In genomic region chr13:51590231-51590630, GRCh38 we compare ENCODE assay signal across 14 cellular contexts. TPM values are rescaled to one million over a fixed set of nuclear protein-coding genes. Genes with fewer than 3 reads are reported as not detected.
A peak's percentile ranks its signal among the peaks of the same experiment; 100 is the strongest.
DNase-seq lines count a peak whose midpoint lies in the region; ATAC-seq, FAIRE-seq and TF ChIP-seq lines count a peak whose summit lies in the region.
"Had no signal": no experiment of that assay in that cellular context is flagged by ENCODE, and none has a peak within 500 bp of the region (broad histone marks: within the 10 kb centered on the region; RNA-seq: fewer than 3 reads in every experiment).

No MANE protein-coding gene starts in this region.

- H2BK15ac ChIP-seq in mesenchymal stem cell (ENCODE audit: low read depth, poor library complexity, severe bottlenecking): no peak overlapping the region

- no peak overlapping the region for H2BK12ac ChIP-seq in mesenchymal stem cell (ENCODE audit: low read length in 2 of 2)

- no peak overlapping the region for H3K14ac ChIP-seq in mesenchymal stem cell (ENCODE audit: low read length in 2 of 2)

- no TSS peak for BruUV-seq in K562 (replicated peaks; lab: Mats Ljungman, UMichigan)

- H3K9ac ChIP-seq in K562 (ENCODE audit: insufficient read depth in 1 of 2, low read depth in 2 of 2, low read length in 2 of 2) (no peak overlapping the region), mesenchymal stem cell (ENCODE audit: low read length) (peak overlapping the region; percentile 72)

- no peak for TF ChIP-seq POLR2A in K562 (conservative IDR thresholded peaks at IDR 0.05)
- no peak for TF ChIP-seq POLR2A in transverse colon (IDR thresholded peaks at IDR 0.05)

- no peak overlapping the region for H3K4me2 ChIP-seq in K562 (ENCODE audit: insufficient read depth, low read length)
- H3K4me2 ChIP-seq in mesenchymal stem cell (ENCODE audit: low read length, poor library complexity, severe bottlenecking): no peak overlapping the region

- no peak overlapping the region for H4K8ac ChIP-seq in mesenchymal stem cell (ENCODE audit: low read length)

- H3K4ac ChIP-seq in mesenchymal stem cell (ENCODE audit: low read depth in 1 of 2, low read length in 2 of 2): no peak overlapping the region

- in situ Hi-C loops in K562 (cut with MboI): no loop called here
- in situ Hi-C loops in transverse colon (cut with MboI; ENCODE audit: low pct_ligation_motif_present in 1 of 4, low pct_unique_long_range_greater_than_20kb in 1 of 4, low sequenced_read_pairs in 3 of 4): loop anchor here in 1 of 4 donors (25.0 kb wide), 1 partner anchor 197 kb away; no protein-coding TSS in a partner anchor

- H3K36me3 ChIP-seq in cardiac muscle cell (no peaks in the 10 kb centered on the region), K562 (ENCODE audit: control insufficient read depth, insufficient read depth, low read length) (no peaks in the 10 kb centered on the region), mesenchymal stem cell (ENCODE audit: control insufficient read depth in 1 of 2, insufficient read depth in 2 of 2, low read depth in 1 of 2, low read length in 2 of 2) (no peaks in the 10 kb centered on the region), transverse colon (no peaks in the 10 kb centered on the region)

- H3K27ac ChIP-seq in cardiac muscle cell (peak overlapping the region; percentile 63), K562 (ENCODE audit: extremely low read depth, low read depth, low read length) (peak overlapping the region; percentile 72; the same call in 1 of the 3 replicates), mesenchymal stem cell (ENCODE audit: low read length, poor library complexity, severe bottlenecking) (peak overlapping the region; percentile 47), transverse colon (peak overlapping the region in 3 of 4 donors; percentile 13 to 30 (median 27))
- H3K27ac ChIP-seq: HL-60 had no signal

- no peak for ATAC-seq in Right ventricle myocardium superior (ENCODE audit: poor library complexity)
- ATAC-seq in K562: no peak
- ATAC-seq: activated CD8-positive, alpha-beta T cell treated with anti-CD3 and anti-CD28 coated beads, Interleukin-2, amount 10 ng/mL, durations not matched to agents 7 days and 5 days; stimulated activated naive CD8-positive, alpha-beta T cell treated with anti-CD3 and anti-CD28 coated beads, Interleukin-15, Interleukin-2, amounts not matched to agents 100 U/mL and 50 U/mL, for 24 hours had no signal

- intact Hi-C loops in Right ventricle myocardium superior (cut with DNase I): no loop called here
- intact Hi-C loops in K562 (cut with micrococcal nuclease): loop anchor here (2.0 kb wide), 1 partner anchor 139 kb away; no protein-coding TSS in a partner anchor
- intact Hi-C loops in transverse colon (cut with DNase I; ENCODE audit: low total_unique reads): no loop called here

- H2BK120ac ChIP-seq in mesenchymal stem cell (ENCODE audit: low read depth, low read length): no peak overlapping the region

- POLR2A ChIA-PET in K562 (lab: Yijun Ruan, JAX): interaction anchor here (1.2 to 1.4 kb wide), 3 partner anchors 19 to 137 kb away, joined by 3 read pairs; partner anchors contain the start of gene INTS6

- no peaks in the 10 kb centered on the region for H3K9me1 ChIP-seq in K562 (ENCODE audit: control insufficient read depth, insufficient read depth, low read length)

- FAIRE-seq in K562 (lab: Jason Lieb, UNC): no peak

- CTCF ChIA-PET in K562 (lab: Yijun Ruan, JAX; ENCODE audit: low intra/inter-chr PET ratio): no interaction called here

- H3K18ac ChIP-seq in mesenchymal stem cell (ENCODE audit: low read depth in 1 of 2, low read length in 2 of 2): no peak overlapping the region

- H3K79me1 ChIP-seq in mesenchymal stem cell (replicated peaks; ENCODE audit: low read length, poor library complexity, severe bottlenecking): no peaks in the 10 kb centered on the region

- H4K91ac ChIP-seq in mesenchymal stem cell (ENCODE audit: low read length): no peak overlapping the region

- H3K9me3 ChIP-seq in cardiac muscle cell (ENCODE audit: low read depth) (no peaks in the 10 kb centered on the region), K562 (replicated peaks; ENCODE audit: control insufficient read depth, insufficient read depth, low read depth, low read length) (no peaks in the 10 kb centered on the region), mesenchymal stem cell (ENCODE audit: control insufficient read depth, low read length) (no peaks in the 10 kb centered on the region), transverse colon (no peaks in the 10 kb centered on the region)

- no peaks in the 10 kb centered on the region for H4K20me1 ChIP-seq in K562 (replicated peaks; ENCODE audit: control insufficient read depth, insufficient read depth, low read length)

- H3K79me2 ChIP-seq in K562 (ENCODE audit: control insufficient read depth, insufficient read depth, low read length): peaks cover 67% of the 10 kb centered on the region

- no peak overlapping the region for H2BK5ac ChIP-seq in mesenchymal stem cell (ENCODE audit: low read depth, low read length, poor library complexity, severe bottlenecking)

- TF ChIP-seq CTCF in cardiac muscle cell (IDR thresholded peaks at IDR 0.05; ENCODE audit: low read depth, low read length) (no peak), K562 (IDR thresholded peaks at IDR 0.05 in 2 of 3, conservative IDR thresholded peaks at IDR 0.05 in 1 of 3; ENCODE audit: insufficient read depth in 2 of 3, low read depth in 1 of 3, low read length in 3 of 3) (no peak), transverse colon (IDR thresholded peaks at IDR 0.05) (no peak)

- peaks cover 57% of the 10 kb centered on the region for H3K4me1 ChIP-seq in cardiac muscle cell (ENCODE audit: low read depth)
- H3K4me1 ChIP-seq in K562 (replicated peaks in 1 of 2; ENCODE audit: control insufficient read depth in 2 of 2, insufficient read depth in 2 of 2, low read length in 2 of 2): peaks cover 0 to 49% of the 10 kb centered on the region in 2 experiments; a peak in 4 of 5 replicates
- peaks cover 1% of the 10 kb centered on the region for H3K4me1 ChIP-seq in mesenchymal stem cell (ENCODE audit: control insufficient read depth, insufficient read depth, low read depth, low read length)
- H3K4me1 ChIP-seq in transverse colon: peaks cover 0 to 46% (median 8%) of the 10 kb centered on the region in 4 donors

- no peak overlapping the region for H2AK5ac ChIP-seq in mesenchymal stem cell (ENCODE audit: low read length, severe bottlenecking)

- no peaks in the 10 kb centered on the region for H3K27me3 ChIP-seq in cardiac muscle cell
- no peaks in the 10 kb centered on the region for H3K27me3 ChIP-seq in K562 (ENCODE audit: control insufficient read depth in 2 of 2, insufficient read depth in 2 of 2, low read length in 2 of 2)
- H3K27me3 ChIP-seq in mesenchymal stem cell (ENCODE audit: control insufficient read depth in 1 of 2, insufficient read depth in 1 of 2, low read length in 2 of 2): no peaks in the 10 kb centered on the region
- no peaks in the 10 kb centered on the region for H3K27me3 ChIP-seq in transverse colon

- no peak for DNase-seq in cardiac muscle cell (ENCODE audit: low read depth in 1 of 2, low spot score in 1 of 2)
- DNase-seq in Right ventricle myocardium superior: no peak
- no peak for DNase-seq in K562 (ENCODE audit: extremely low read depth in 1 of 4, low spot score in 3 of 4)
- DNase-seq in mesenchymal stem cell: peak; percentile 29
- DNase-seq in transverse colon: no peak
- DNase-seq in stimulated activated CD8-positive, alpha-beta memory T cell treated with anti-CD3 and anti-CD28 coated beads, Interleukin-4, amount 100 ng/mL, for 48 hours: no peak
- no peak for DNase-seq in kidney glomerular epithelial cell (lab: John Stamatoyannopoulos, UW)
- DNase-seq in activated T-cell treated with anti-CD3 and anti-CD28 coated beads, Interleukin-2, amount 50 U/mL, for 1 hour: no peak
- DNase-seq: activated CD8-positive, alpha-beta T cell treated with anti-CD3 and anti-CD28 coated beads, Interleukin-2, amount 10 ng/mL, durations not matched to agents 7 days and 5 days; activated gamma-delta T cell treated with Interleukin-2 at 50 U/mL for 16 hours; COR-L47; NCI-H2029; stimulated activated naive CD8-positive, alpha-beta T cell treated with anti-CD3 and anti-CD28 coated beads, Interleukin-15, Interleukin-2, amounts not matched to agents 100 U/mL and 50 U/mL, for 24 hours had no signal

- H3K23ac ChIP-seq in mesenchymal stem cell (ENCODE audit: low read length in 2 of 2): no peak overlapping the region

- H2AFZ ChIP-seq in K562 (ENCODE audit: low read depth, low read length): no peak overlapping the region
- no peak overlapping the region for H2AFZ ChIP-seq in mesenchymal stem cell (ENCODE audit: low read depth, low read length)

- no peak for TF ChIP-seq EP300 in K562 (IDR thresholded peaks at IDR 0.05; ENCODE audit: low read length)
- TF ChIP-seq EP300 in transverse colon (IDR thresholded peaks at IDR 0.05; ENCODE audit: low read depth): no peak

- TF ChIP-seq RAD21 in K562 (CRISPR knock-in tag; conservative IDR thresholded peaks at IDR 0.05 in 1 of 2, IDR thresholded peaks at IDR 0.05 in 1 of 2): no peak

- H3K4me3 ChIP-seq in cardiac muscle cell: no peak overlapping the region
- H3K4me3 ChIP-seq in K562: no peak overlapping the region
- H3K4me3 ChIP-seq in mesenchymal stem cell (ENCODE audit: insufficient read depth in 1 of 2, low read depth in 1 of 2, low read length in 2 of 2): peak overlapping the region in 1 of 2 experiments; percentile 55
- no peak overlapping the region for H3K4me3 ChIP-seq in transverse colon

RNA-seq across cellular contexts. Expression of gene WDFY2, which starts 6.0 kb away (rescaled TPM):
- total RNA-seq in cardiac muscle cell (6.8 and 20.4 TPM in 2 replicates), Right ventricle myocardium superior (4.0 TPM), K562 (2014; rRNA removed) (3.5 and 4.4 TPM in 2 replicates), K562 (2014; rRNA removed; fragmentation: Illumina TruSeq; extraction: Trizol) (4.4 and 5.2 TPM in 2 replicates), K562 (2015; rRNA removed; fragmentation: Illumina TruSeq; extraction: Trizol) (5.1 and 5.7 TPM in 2 replicates), K562 (2021) (6.4 and 7.1 TPM in 2 replicates), transverse colon (10 to 100 TPM in 1 of 4 donors, 1 to 10 TPM in 3; 2.4 to 12.3 (median 6.7) TPM)
- polyA plus RNA-seq in cardiac muscle cell (9.1 and 15.2 TPM in 2 replicates), K562 (2011; rRNA removed) (4.7 and 4.9 TPM in 2 replicates), K562 (2014; fragmentation: Illumina TruSeq; extraction: Trizol) (3.5 and 4.6 TPM in 2 replicates), K562 (2014; fragmentation: Nextera tagmentation; extraction: Ambion mirVana) (1 to 10 TPM in 1 of 2 experiments, under 1 TPM in 1; 0.66 to 1.1 TPM), K562 (2014; rRNA removed) (3.7 and 4.4 TPM in 2 replicates)
- total RNA-seq in K562 (2011; cell fraction: chromatin; rRNA removed; ENCODE audit: low replicate concordance): 13.0 and 31.2 TPM in 2 replicates
- total RNA-seq in K562 (2011; cell fraction: nucleolus; rRNA removed): 9.2 and 10.9 TPM in 2 replicates
- 20.1 and 30.6 TPM in 2 replicates for total RNA-seq in K562 (2011; cell fraction: nucleoplasm; rRNA removed)
- polyA plus RNA-seq in K562 (2011; cell fraction: cytosol; rRNA removed): 1.6 and 3.0 TPM in 2 replicates
- 12.4 and 14.2 TPM in 2 replicates for polyA plus RNA-seq in K562 (2011; cell fraction: nucleus; rRNA removed)
- 4.0 and 10.5 TPM in 2 replicates for polyA plus RNA-seq in K562 (2012)
- 9.8 and 11.9 TPM in 2 replicates for polyA minus RNA-seq in K562 (2011; rRNA and poly(A)+ RNA removed)
- 1.9 and 2.0 TPM in 2 replicates for polyA minus RNA-seq in K562 (2011; cell fraction: cytosol; rRNA and poly(A)+ RNA removed)
- 14.3 and 18.1 TPM in 2 replicates for polyA minus RNA-seq in K562 (2011; cell fraction: nucleus; rRNA and poly(A)+ RNA removed)
- 6.2 TPM for polyA plus RNA-seq in mesenchymal stem cell (2013, experiment 1 of 2)
- 6.5 TPM for polyA plus RNA-seq in mesenchymal stem cell (2013, experiment 2 of 2)
